ENCODE assay signal across 22 cellular contexts in genomic region chr20:39751557-39752137, GRCh38.
"Had no signal": no experiment of that assay in that cellular context is flagged by ENCODE, and none has a peak within 500 bp of the region (broad histone marks: within the 10 kb centered on the region; RNA-seq: fewer than 3 reads in every experiment).

No MANE protein-coding gene starts in this region.

- H3K4me2 ChIP-seq: hepatocyte had no signal

- H3K27me3 Mint-ChIP-seq: activated B cell treated with CpG ODN at 0.5 μM for 24 hours; activated CD8-positive, alpha-beta T cell treated with anti-CD3 and anti-CD28 coated beads for 36 hours; activated naive CD4-positive, alpha-beta T cell treated with anti-CD3 and anti-CD28 coated beads, Interleukin-2, amount 50 U/mL, for 24 hours; activated naive CD8-positive, alpha-beta T cell treated with anti-CD3 and anti-CD28 coated beads, Interleukin-2, amount 50 U/mL, for 24 hours; activated T-helper 17 cell treated with anti-CD3 and anti-CD28 coated beads, Interleukin-2, amount 50 U/mL, for 72 hours; progenitor cell of endocrine pancreas had no signal

- H3K79me2 ChIP-seq: hepatocyte had no signal

- DNase-seq: activated B cell treated with CpG ODN at 0.5 μM for 24 hours; activated CD4-positive, alpha-beta T cell treated with anti-CD3 and anti-CD28 coated beads, Interleukin-2, amount 50 U/mL, for 1 hour; activated CD8-positive, alpha-beta T cell treated with anti-CD3 and anti-CD28 coated beads for 36 hours; activated gamma-delta T cell treated with Interleukin-2 at 50 U/mL for 16 hours; activated naive CD8-positive, alpha-beta T cell treated with anti-CD3 and anti-CD28 coated beads, Interleukin-2, amount 50 U/mL, for 24 hours; activated T-cell treated with anti-CD3 and anti-CD28 coated beads, Interleukin-2, amount 50 U/mL, for 4 hours; amygdala; caudate nucleus; left colon; mammary epithelial cell; right lobe of liver; stimulated activated CD4-positive, alpha-beta T cell treated with anti-CD3 and anti-CD28 coated beads, Interleukin-2, amount 100 ng/mL, for 48 hours; stimulated activated naive CD4-positive, alpha-beta T cell treated with Interleukin-2 at 50 U/mL for 16 hours had no signal

- H3K27ac Mint-ChIP-seq: activated B cell treated with CpG ODN at 0.5 μM for 24 hours; activated CD8-positive, alpha-beta T cell treated with anti-CD3 and anti-CD28 coated beads for 36 hours; activated naive CD4-positive, alpha-beta T cell treated with anti-CD3 and anti-CD28 coated beads, Interleukin-2, amount 50 U/mL, for 24 hours; activated naive CD8-positive, alpha-beta T cell treated with anti-CD3 and anti-CD28 coated beads, Interleukin-2, amount 50 U/mL, for 24 hours; activated T-helper 17 cell treated with anti-CD3 and anti-CD28 coated beads, Interleukin-2, amount 50 U/mL, for 72 hours; nephron; progenitor cell of endocrine pancreas had no signal

- H3K4me3 ChIP-seq: gastroesophageal sphincter, hepatocyte, right lobe of liver, tibial nerve had no signal

- H3K4me3 Mint-ChIP-seq: activated B cell treated with CpG ODN at 0.5 μM for 24 hours; activated CD8-positive, alpha-beta T cell treated with anti-CD3 and anti-CD28 coated beads for 36 hours; activated naive CD4-positive, alpha-beta T cell treated with anti-CD3 and anti-CD28 coated beads, Interleukin-2, amount 50 U/mL, for 24 hours; activated naive CD8-positive, alpha-beta T cell treated with anti-CD3 and anti-CD28 coated beads, Interleukin-2, amount 50 U/mL, for 24 hours; activated T-cell treated with anti-CD3 and anti-CD28 coated beads, Interleukin-2, amount 50 U/mL, for 4 hours; activated T-helper 17 cell treated with anti-CD3 and anti-CD28 coated beads, Interleukin-2, amount 50 U/mL, for 72 hours; nephron had no signal

- H3K4me1 Mint-ChIP-seq: activated naive CD4-positive, alpha-beta T cell treated with anti-CD3 and anti-CD28 coated beads, Interleukin-2, amount 50 U/mL, for 24 hours; activated naive CD8-positive, alpha-beta T cell treated with anti-CD3 and anti-CD28 coated beads, Interleukin-2, amount 50 U/mL, for 24 hours; activated T-helper 17 cell treated with anti-CD3 and anti-CD28 coated beads, Interleukin-2, amount 50 U/mL, for 72 hours; nephron had no signal

- H3K27ac ChIP-seq: gastroesophageal sphincter, hepatocyte, right lobe of liver, tibial nerve had no signal

- H3K27me3 ChIP-seq: gastroesophageal sphincter, hepatocyte, right lobe of liver, tibial nerve had no signal

- H3K36me3 ChIP-seq: gastroesophageal sphincter, right lobe of liver, tibial nerve had no signal

- H3K4me1 ChIP-seq: gastroesophageal sphincter, tibial nerve had no signal

- H2AFZ ChIP-seq: hepatocyte had no signal

- ATAC-seq: activated CD8-positive, alpha-beta T cell treated with anti-CD3 and anti-CD28 coated beads for 36 hours; activated naive CD8-positive, alpha-beta T cell treated with anti-CD3 and anti-CD28 coated beads, Interleukin-2, amount 50 U/mL, for 24 hours; activated T-cell treated with anti-CD3 and anti-CD28 coated beads, Interleukin-2, amount 50 U/mL, for 4 hours; activated T-helper 17 cell treated with anti-CD3 and anti-CD28 coated beads, Interleukin-2, amount 50 U/mL, for 72 hours; gastroesophageal sphincter; left colon; right lobe of liver had no signal

- H3K36me3 Mint-ChIP-seq: activated naive CD4-positive, alpha-beta T cell treated with anti-CD3 and anti-CD28 coated beads, Interleukin-2, amount 50 U/mL, for 24 hours had no signal

- FAIRE-seq: endothelial cell of umbilical vein, keratinocyte had no signal
